Comparison of ENCODE assay signal across 10 cellular contexts in the genomic region with DNA sequence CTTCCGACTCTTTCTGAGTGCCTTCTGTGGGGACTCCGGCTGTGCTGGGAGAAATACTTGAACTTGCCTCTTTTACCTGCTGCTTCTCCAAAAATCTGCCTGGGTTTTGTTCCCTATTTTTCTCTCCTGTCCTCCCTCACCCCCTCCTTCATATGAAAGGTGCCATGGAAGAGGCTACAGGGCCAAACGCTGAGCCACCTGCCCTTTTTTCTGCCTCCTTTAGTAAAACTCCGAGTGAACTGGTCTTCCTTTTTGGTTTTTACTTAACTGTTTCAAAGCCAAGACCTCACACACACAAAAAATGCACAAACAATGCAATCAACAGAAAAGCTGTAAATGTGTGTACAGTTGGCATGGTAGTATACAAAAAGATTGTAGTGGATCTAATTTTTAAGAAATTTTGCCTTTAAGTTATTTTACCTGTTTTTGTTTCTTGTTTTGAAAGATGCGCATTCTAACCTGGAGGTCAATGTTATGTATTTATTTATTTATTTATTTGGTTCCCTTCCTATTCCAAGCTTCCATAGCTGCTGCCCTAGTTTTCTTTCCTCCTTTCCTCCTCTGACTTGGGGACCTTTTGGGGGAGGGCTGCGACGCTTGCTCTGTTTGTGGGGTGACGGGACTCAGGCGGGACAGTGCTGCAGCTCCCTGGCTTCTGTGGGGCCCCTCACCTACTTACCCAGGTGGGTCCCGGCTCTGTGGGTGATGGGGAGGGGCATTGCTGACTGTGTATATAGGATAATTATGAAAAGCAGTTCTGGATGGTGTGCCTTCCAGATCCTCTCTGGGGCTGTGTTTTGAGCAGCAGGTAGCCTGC. TPM values are rescaled to one million over a fixed set of nuclear protein-coding genes. Genes with fewer than 3 reads are reported as not detected.
DNase-seq lines count a peak whose midpoint lies in the region; ATAC-seq, FAIRE-seq and TF ChIP-seq lines count a peak whose summit lies in the region.
"Had no signal": no experiment of that assay in that cellular context is flagged by ENCODE, and none has a peak within 500 bp of the region (broad histone marks: within the 10 kb centered on the region; RNA-seq: fewer than 3 reads in every experiment).

No MANE protein-coding gene starts in this region.

- H3K9ac ChIP-seq in HepG2 (ENCODE audit: insufficient read depth, low read depth, low read length): no peak overlapping the region

- DNase-seq in activated naive CD4-positive, alpha-beta T cell treated with Interleukin-2 at 50 U/mL for 16 hours: no peak
- no peak for DNase-seq in HepG2 (ENCODE audit: low spot score)
- DNase-seq in type B pancreatic cell (ENCODE audit: extremely low spot score, unreplicated experiment): no peak
- no peak for DNase-seq in inferior parietal cortex (ENCODE audit: extremely low spot score)
- DNase-seq: NCI-H748 treated with DMSO at 0.1 percent for 48 hours had no signal

- CTCF ChIA-PET in HepG2 (lab: Yijun Ruan, JAX; ENCODE audit: low intra/inter-chr PET ratio, low total read pairs): interaction anchor here (2.2 kb wide), 1 partner anchor 156 kb away, joined by 5 read pairs; no protein-coding TSS in a partner anchor

- POLR2A ChIA-PET in HepG2 (lab: Yijun Ruan, JAX): interaction anchor here (0.8 to 10.3 kb wide), 9 partner anchors 19 to 127 kb away, joined by 5 to 234 read pairs (median 17); no protein-coding TSS in a partner anchor

- peak overlapping the region; percentile 95 for H3K27ac Mint-ChIP-seq in activated naive CD4-positive, alpha-beta T cell treated with anti-CD3 and anti-CD28 coated beads, Interleukin-2, amount 50 U/mL, for 24 hours
- peak overlapping the region; percentile 99 for H3K27ac Mint-ChIP-seq in activated T-helper 17 cell treated with anti-CD3 and anti-CD28 coated beads, Interleukin-2, amount 50 U/mL, for 72 hours
- no peak overlapping the region for H3K27ac Mint-ChIP-seq in type B pancreatic cell

- H3K4me1 Mint-ChIP-seq in activated naive CD4-positive, alpha-beta T cell treated with anti-CD3 and anti-CD28 coated beads, Interleukin-2, amount 50 U/mL, for 24 hours: peaks cover 66% of the 10 kb centered on the region
- H3K4me1 Mint-ChIP-seq in activated T-helper 17 cell treated with anti-CD3 and anti-CD28 coated beads, Interleukin-2, amount 50 U/mL, for 72 hours: peaks cover 39% of the 10 kb centered on the region
- H3K4me1 Mint-ChIP-seq in type B pancreatic cell (ENCODE audit: unreplicated experiment): peaks cover 10% of the 10 kb centered on the region

- H3K27ac ChIP-seq in HepG2 (ENCODE audit: extremely low read length, insufficient read depth, low read length): no peak overlapping the region
- H3K27ac ChIP-seq: C4-2B had no signal

- H3K27me3 ChIP-seq in HepG2 (ENCODE audit: control insufficient read depth in 1 of 2, insufficient read depth in 2 of 2, low read length in 2 of 2): no peaks in the 10 kb centered on the region; a peak in 1 of 5 replicates

- intact Hi-C loops in HepG2 (cut with micrococcal nuclease; ENCODE audit: unreplicated experiment): no loop called here

- H3K4me3 Mint-ChIP-seq in activated naive CD4-positive, alpha-beta T cell treated with anti-CD3 and anti-CD28 coated beads, Interleukin-2, amount 50 U/mL, for 24 hours: peak overlapping the region; percentile 95
- H3K4me3 Mint-ChIP-seq in activated T-helper 17 cell treated with anti-CD3 and anti-CD28 coated beads, Interleukin-2, amount 50 U/mL, for 72 hours: peak overlapping the region; percentile 98
- H3K4me3 Mint-ChIP-seq in type B pancreatic cell: peak overlapping the region; percentile 42

- H3K36me3 Mint-ChIP-seq in activated naive CD4-positive, alpha-beta T cell treated with anti-CD3 and anti-CD28 coated beads, Interleukin-2, amount 50 U/mL, for 24 hours: peaks cover 35% of the 10 kb centered on the region
- H3K36me3 Mint-ChIP-seq in activated T-helper 17 cell treated with anti-CD3 and anti-CD28 coated beads, Interleukin-2, amount 50 U/mL, for 72 hours (ENCODE audit: low read depth): peaks cover 74% of the 10 kb centered on the region
- peaks cover 24% of the 10 kb centered on the region for H3K36me3 Mint-ChIP-seq in type B pancreatic cell

- TF ChIP-seq POLR2A in HepG2 (IDR thresholded peaks at IDR 0.05; ENCODE audit: insufficient read depth in 1 of 2, low read depth in 2 of 2, low read length in 2 of 2): peak in 1 of 2 experiments; percentile 32; a peak in 1 of 4 replicates

- no peak for TF ChIP-seq CTCF in HepG2 (CRISPR knock-in tag; IDR thresholded peaks at IDR 0.05)
- TF ChIP-seq CTCF in type B pancreatic cell (conservative IDR thresholded peaks at IDR 0.05): no peak

- H3K79me2 ChIP-seq in HepG2 (ENCODE audit: insufficient read depth, low read length): peaks cover 40% of the 10 kb centered on the region

- H3K9me3 Mint-ChIP-seq in activated naive CD4-positive, alpha-beta T cell treated with anti-CD3 and anti-CD28 coated beads, Interleukin-2, amount 50 U/mL, for 24 hours: no peaks in the 10 kb centered on the region
- H3K9me3 Mint-ChIP-seq in activated T-helper 17 cell treated with anti-CD3 and anti-CD28 coated beads, Interleukin-2, amount 50 U/mL, for 72 hours: no peaks in the 10 kb centered on the region
- no peaks in the 10 kb centered on the region for H3K9me3 Mint-ChIP-seq in type B pancreatic cell

- in situ Hi-C loops in HepG2 (cut with HindIII; ENCODE audit: extremely low pct_ligation_motif_present, low pct_unique_long_range_greater_than_20kb): loop anchor here (5.0 to 10.0 kb wide), 3 partner anchors 42 to 150 kb away; no protein-coding TSS in a partner anchor

- H3K4me3 ChIP-seq in HepG2 (replicated peaks in 1 of 3; ENCODE audit: insufficient read depth in 1 of 3, low read depth in 2 of 3, low read length in 3 of 3): peak overlapping the region in 1 of 3 experiments; percentile 98; a peak in 1 of 6 replicates

- no peak for ATAC-seq in activated T-helper 17 cell treated with anti-CD3 and anti-CD28 coated beads, Interleukin-2, amount 50 U/mL, for 72 hours (replicated peaks)
- ATAC-seq in HepG2 (no peak), HG03342 (IDR thresholded peaks at IDR 0.05; ENCODE audit: unreplicated experiment) (no peak), GM19452 (IDR thresholded peaks at IDR 0.05; ENCODE audit: unreplicated experiment) (no peak)

- no peaks in the 10 kb centered on the region for H3K9me3 ChIP-seq in HepG2 (ENCODE audit: low read length)

- BruUV-seq in HepG2 (replicated peaks; lab: Mats Ljungman, UMichigan): TSS peak; percentile 33

- peak overlapping the region; percentile 99 for H3K4me2 ChIP-seq in HepG2 (ENCODE audit: low read depth, low read length)

- peaks cover 25% of the 10 kb centered on the region for H3K4me1 ChIP-seq in HepG2 (ENCODE audit: insufficient read depth, low read length)

- no peak for TF ChIP-seq RAD21 in HepG2 (CRISPR knock-in tag; IDR thresholded peaks at IDR 0.05)

- no peak overlapping the region for H2AFZ ChIP-seq in HepG2 (ENCODE audit: low read length)

- H4K20me1 ChIP-seq in HepG2 (ENCODE audit: insufficient read depth, low read length): peaks cover 53% of the 10 kb centered on the region

- no peak for FAIRE-seq in HepG2 (lab: Jason Lieb, UNC)

- WGBS in HepG2 (ENCODE audit: low lambda C conversion rate): 91% methylated on average over 10 of the region's 10 CpGs

- no peaks in the 10 kb centered on the region for H3K27me3 Mint-ChIP-seq in activated naive CD4-positive, alpha-beta T cell treated with anti-CD3 and anti-CD28 coated beads, Interleukin-2, amount 50 U/mL, for 24 hours
- no peaks in the 10 kb centered on the region for H3K27me3 Mint-ChIP-seq in activated T-helper 17 cell treated with anti-CD3 and anti-CD28 coated beads, Interleukin-2, amount 50 U/mL, for 72 hours
- no peaks in the 10 kb centered on the region for H3K27me3 Mint-ChIP-seq in type B pancreatic cell

- TF ChIP-seq EP300 in HepG2 (IDR thresholded peaks at IDR 0.05; ENCODE audit: low read depth in 2 of 2, low read length in 2 of 2) (no peak), HepG2 (CRISPR knock-in tag; IDR thresholded peaks at IDR 0.05; ENCODE audit: borderline replicate concordance) (no peak)

- H3K36me3 ChIP-seq in HepG2 (replicated peaks in 1 of 2; ENCODE audit: control insufficient read depth in 1 of 2, insufficient read depth in 2 of 2, low read length in 2 of 2): peaks cover 21 to 42% of the 10 kb centered on the region in 2 experiments

RNA-seq across cellular contexts. Expression of a gene that starts 4.8 kb away (rescaled TPM):
- 100 to 1,000 TPM; 246 to 403 TPM for total RNA-seq in activated T-helper 17 cell treated with anti-CD3 and anti-CD28 coated beads, Interleukin-2, amount 50 U/mL, for 72 hours
- total RNA-seq in HepG2 (2016; rRNA removed; fragmentation: Illumina TruSeq; extraction: Trizol) (19.1 and 29.4 TPM in 2 replicates), type B pancreatic cell (ENCODE audit: low replicate concordance) (41.5 and 74.2 TPM in 2 replicates)
- 13.7 and 14.9 TPM in 2 replicates for total RNA-seq in HepG2 (2016; cell fraction: cytosol; rRNA removed; fragmentation: Illumina TruSeq; extraction: Trizol; ENCODE audit: low read depth)
- 14.8 and 30.7 TPM in 2 replicates for total RNA-seq in HepG2 (2016; cell fraction: insoluble cytoplasmic fraction; rRNA removed; fragmentation: Illumina TruSeq; extraction: Trizol)
- 28.0 and 32.4 TPM in 2 replicates for total RNA-seq in HepG2 (2016; cell fraction: membrane; rRNA removed; fragmentation: Illumina TruSeq; extraction: Trizol)
- total RNA-seq in HepG2 (2016; cell fraction: nucleus; rRNA removed; fragmentation: Illumina TruSeq; extraction: Trizol): 29.7 and 34.7 TPM in 2 replicates
- polyA plus RNA-seq in HepG2 (2011; rRNA removed): 117 and 149 TPM in 2 replicates
- 60.3 and 76.2 TPM in 2 replicates for polyA plus RNA-seq in HepG2 (2011; cell fraction: cytosol; rRNA removed)
- polyA plus RNA-seq in HepG2 (2011; cell fraction: nucleus; rRNA removed): 145 and 149 TPM in 2 replicates
- 142 and 149 TPM in 2 replicates for polyA plus RNA-seq in HepG2 (2012)
- polyA plus RNA-seq in HepG2 (2016; cell fraction: cytosol; fragmentation: Illumina TruSeq; extraction: Trizol; ENCODE audit: low read depth): 3.1 and 3.3 TPM in 2 replicates
- 15.9 and 19.2 TPM in 2 replicates for polyA plus RNA-seq in HepG2 (2016; cell fraction: insoluble cytoplasmic fraction; fragmentation: Illumina TruSeq; extraction: Trizol; ENCODE audit: low read depth)
- 7.9 and 8.1 TPM in 2 replicates for polyA plus RNA-seq in HepG2 (2016; cell fraction: membrane; fragmentation: Illumina TruSeq; extraction: Trizol; ENCODE audit: low read depth)
- 68.4 and 71.9 TPM in 2 replicates for polyA plus RNA-seq in HepG2 (2016; cell fraction: nucleus; fragmentation: Illumina TruSeq; extraction: Trizol; ENCODE audit: insufficient read depth, low read depth)
- 24.0 and 183 TPM in 2 replicates for polyA minus RNA-seq in HepG2 (2011; rRNA and poly(A)+ RNA removed; ENCODE audit: low replicate concordance)
- polyA minus RNA-seq in HepG2 (2011; cell fraction: cytosol; rRNA and poly(A)+ RNA removed): 66.0 and 82.3 TPM in 2 replicates
- polyA minus RNA-seq in HepG2 (2011; cell fraction: nucleus; rRNA and poly(A)+ RNA removed): 45.6 and 58.6 TPM in 2 replicates

Comparison
In these comparisons a context has a peak if more than half of its experiments do, and no peak if none do; other contexts are left out.
1. H3K4me3 Mint-ChIP-seq: peak in every context shown above with its lines; median percentile 98 in activated T-helper 17 cell treated with anti-CD3 and anti-CD28 coated beads, Interleukin-2, amount 50 U/mL, for 72 hours; 95 in activated naive CD4-positive, alpha-beta T cell treated with anti-CD3 and anti-CD28 coated beads, Interleukin-2, amount 50 U/mL, for 24 hours; 42 in type B pancreatic cell.